ENCODE assay signal across 8 cellular contexts in genomic region chr1:23273450-23274133, GRCh38. TPM values are rescaled to one million over a fixed set of nuclear protein-coding genes. Genes with fewer than 3 reads are reported as not detected.
DNase-seq lines count a peak whose midpoint lies in the region; ATAC-seq and TF ChIP-seq lines count a peak whose summit lies in the region.

No MANE protein-coding gene starts in this region.

- TF ChIP-seq CTCF in cardiac fibroblast (IDR thresholded peaks at IDR 0.05; ENCODE audit: low read depth, low read length) (no peak), psoas muscle (IDR thresholded peaks at IDR 0.05) (no peak)

- WGBS in psoas muscle, 3 donors = 73 to 83% (median 80%) methylated on average over 8 of the region's 8 CpGs

- H3K9me3 ChIP-seq in effector memory CD4-positive, alpha-beta T cell (ENCODE audit: control insufficient read depth, low read length) = no peaks in the 10 kb centered on the region
- no peaks in the 10 kb centered on the region for H3K9me3 ChIP-seq in psoas muscle
- H3K9me3 ChIP-seq in CD4-positive, alpha-beta memory T cell (ENCODE audit: control insufficient read depth in 1 of 2, low read length in 2 of 2) = no peaks in the 10 kb centered on the region

- intact Hi-C loops in psoas muscle (cut with DNase I) = loop anchor here (5.0 to 10.0 kb wide), 3 partner anchors 56 to 299 kb away; partner anchors contain the start of genes HTR1D (in 1 of the 2) and LACTBL1 (in 1 of the 2)
- intact Hi-C loops in CD4-positive, alpha-beta memory T cell (cut with micrococcal nuclease) = no loop called here

- H3K4me1 ChIP-seq in effector memory CD4-positive, alpha-beta T cell (ENCODE audit: control insufficient read depth, insufficient read depth, low read length, poor library complexity, severe bottlenecking) = no peaks in the 10 kb centered on the region
- H3K4me1 ChIP-seq in psoas muscle = no peaks in the 10 kb centered on the region
- no peaks in the 10 kb centered on the region for H3K4me1 ChIP-seq in CD4-positive, alpha-beta memory T cell (ENCODE audit: insufficient read depth, low read length)

- ATAC-seq in psoas muscle = no peak

- no peak overlapping the region for H3K27ac Mint-ChIP-seq in CD4-positive, alpha-beta memory T cell

- H3K9me3 Mint-ChIP-seq in CD4-positive, alpha-beta memory T cell = no peaks in the 10 kb centered on the region

- POLR2A ChIA-PET in CD4-positive, alpha-beta memory T cell (lab: Charles Lee; ENCODE audit: partially characterized antibody) = no interaction called here

- no peaks in the 10 kb centered on the region for H3K36me3 Mint-ChIP-seq in CD4-positive, alpha-beta memory T cell

- peaks cover 28 to 37% of the 10 kb centered on the region in 2 donors for H3K27me3 Mint-ChIP-seq in CD4-positive, alpha-beta memory T cell

- no peak overlapping the region for H3K4me3 Mint-ChIP-seq in CD4-positive, alpha-beta memory T cell

- CTCF ChIA-PET in CD4-positive, alpha-beta memory T cell (lab: Charles Lee; ENCODE audit: partially characterized antibody) = interaction anchor here (0.7 kb wide), 1 partner anchor 9 kb away, joined by 3 read pairs; no protein-coding TSS in a partner anchor

- no peak overlapping the region for H3K27ac ChIP-seq in effector memory CD4-positive, alpha-beta T cell (ENCODE audit: insufficient read depth, low read length, poor library complexity, severe bottlenecking)
- H3K27ac ChIP-seq in psoas muscle = no peak overlapping the region
- H3K27ac ChIP-seq in CD4-positive, alpha-beta memory T cell (ENCODE audit: low read depth, low read length) = no peak overlapping the region

- DNase-seq in COLO829 (ENCODE audit: low spot score) (peak; percentile 11), NCI-H226 (peak; percentile 50), cardiac fibroblast (ENCODE audit: low read depth in 2 of 2) (peak; percentile 88 to 90), non-pigmented ciliary epithelial cell (ENCODE audit: low read depth) (peak; percentile 56), psoas muscle (no peak), DMS153 (lab: John Stamatoyannopoulos, UW) (no peak)
- no peak for DNase-seq in effector memory CD4-positive, alpha-beta T cell
- no peak for DNase-seq in CD4-positive, alpha-beta memory T cell

- no peaks in the 10 kb centered on the region for H3K4me1 Mint-ChIP-seq in CD4-positive, alpha-beta memory T cell

- H3K4me3 ChIP-seq in cardiac fibroblast (replicated peaks in 1 of 2; ENCODE audit: low read depth in 2 of 2, low read length in 2 of 2) (no peak overlapping the region), psoas muscle (no peak overlapping the region)
- no peak overlapping the region for H3K4me3 ChIP-seq in effector memory CD4-positive, alpha-beta T cell (ENCODE audit: insufficient read depth, low read depth, low read length, poor library complexity, severe bottlenecking)
- no peak overlapping the region for H3K4me3 ChIP-seq in CD4-positive, alpha-beta memory T cell (ENCODE audit: low read length in 2 of 2)

- no peaks in the 10 kb centered on the region for H3K27me3 ChIP-seq in effector memory CD4-positive, alpha-beta T cell (replicated peaks; ENCODE audit: control insufficient read depth, insufficient read depth, low read length, poor library complexity, severe bottlenecking)
- H3K27me3 ChIP-seq in psoas muscle (ENCODE audit: insufficient read depth in 3 of 3, low read length in 2 of 3) = peaks cover 0 to 49% (median 2%) of the 10 kb centered on the region in 3 donors
- H3K27me3 ChIP-seq in CD4-positive, alpha-beta memory T cell (ENCODE audit: insufficient read depth, low read length) = no peaks in the 10 kb centered on the region

- H3K36me3 ChIP-seq in effector memory CD4-positive, alpha-beta T cell (ENCODE audit: control insufficient read depth, insufficient read depth, low read length) = no peaks in the 10 kb centered on the region
- H3K36me3 ChIP-seq in psoas muscle (ENCODE audit: insufficient read depth in 1 of 2, low read depth in 1 of 2) = no peaks in the 10 kb centered on the region
- H3K36me3 ChIP-seq in CD4-positive, alpha-beta memory T cell (ENCODE audit: insufficient read depth, low read length) = no peaks in the 10 kb centered on the region

RNA-seq across cellular contexts. Expression of gene HTR1D, which starts 56.3 kb away (rescaled TPM):
- total RNA-seq in psoas muscle = not detected
- polyA plus RNA-seq in psoas muscle = under 1 TPM in 2 of 3 donors, not detected in 1; 0.03 to 0.06 TPM
- not detected for total RNA-seq in CD4-positive, alpha-beta memory T cell
- not detected for polyA plus RNA-seq in CD4-positive, alpha-beta memory T cell

Comparison
In these comparisons a context has a peak if more than half of its experiments do, and no peak if none do; other contexts are left out.
1. DNase-seq: peak in COLO829 (single experiment), NCI-H226 (single experiment), cardiac fibroblast (2 of 2) and non-pigmented ciliary epithelial cell (single experiment); none in effector memory CD4-positive, alpha-beta T cell (0 of 3), psoas muscle (0 of 2), DMS153 (single experiment) and CD4-positive, alpha-beta memory T cell (0 of 5).